In the genomic region with DNA sequence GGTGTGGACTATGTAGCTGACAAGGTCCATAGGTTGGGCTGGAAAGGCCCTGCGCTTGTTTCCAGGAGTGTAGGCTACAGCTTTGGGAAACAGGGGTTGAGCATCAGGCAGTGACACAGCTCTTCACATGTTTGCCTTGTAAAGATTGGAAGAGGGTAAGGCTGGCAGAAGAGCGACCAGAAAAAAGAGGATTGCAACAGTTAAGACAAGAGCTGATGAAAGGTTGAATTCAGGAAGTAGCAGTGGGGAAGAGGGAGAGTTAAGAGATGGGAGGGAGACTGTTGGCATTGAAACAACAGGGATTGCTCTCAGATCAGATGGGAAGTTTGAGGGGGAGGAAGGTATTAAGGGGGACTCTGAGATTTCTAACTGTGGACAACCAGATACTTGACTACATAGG, we compare ENCODE assay signal across 18 cellular contexts.
"Had no signal": no experiment of that assay in that cellular context is flagged by ENCODE, and none has a peak within 500 bp of the region (broad histone marks: within the 10 kb centered on the region; RNA-seq: fewer than 3 reads in every experiment).

No MANE protein-coding gene starts in this region.

- H3K9me3 ChIP-seq: lower lobe of right lung, tibial nerve had no signal

- H3K27me3 ChIP-seq: tibial nerve had no signal

- ATAC-seq: effector memory CD8-positive, alpha-beta T cell; lower lobe of right lung; natural killer cell treated with Interleukin-12 subunit alpha and Interleukin-12 subunit beta and Interleukin-15 and Interleukin-18, amount 100 ng/mL, for 72 hours had no signal

- H3K36me3 ChIP-seq: lower lobe of right lung, tibial nerve had no signal

- DNase-seq: activated B cell treated with CpG ODN at 0.5 μM for 24 hours; activated CD4-positive, alpha-beta memory T cell treated with anti-CD3 and anti-CD28 coated beads for 36 hours; activated CD4-positive, alpha-beta T cell treated with anti-CD3 and anti-CD28 coated beads for 4 hours; activated T-cell treated with anti-CD3 and anti-CD28 coated beads for 4 hours; amygdala; effector memory CD8-positive, alpha-beta T cell; foreskin fibroblast; hypothalamus; islet precursor cell; lower lobe of right lung; nucleus accumbens; stimulated activated CD4-positive, alpha-beta T cell treated with anti-CD3 and anti-CD28 coated beads, Interleukin-12 subunit alpha, Interleukin-12 subunit beta, amount 100 ng/mL, for 4 hours; stimulated activated CD4-positive, alpha-beta T cell treated with anti-CD3 and anti-CD28 coated beads, Interleukin-1b, Interleukin-23, amount 100 ng/mL, for 48 hours; stimulated activated naive CD4-positive, alpha-beta T cell treated with Interleukin-2 at 50 U/mL for 16 hours; substantia nigra had no signal

- FAIRE-seq: urothelium cell line had no signal

- H3K4me3 ChIP-seq: lower lobe of right lung, tibial nerve had no signal

- H3K27ac ChIP-seq: tibial nerve had no signal
